ENCODE assay signal across 9 cellular contexts in genomic region chr6:88662163-88662580, GRCh38.
DNase-seq lines count a peak whose midpoint lies in the region; ATAC-seq and FAIRE-seq lines count a peak whose summit lies in the region.
"Had no signal": no experiment of that assay in that cellular context is flagged by ENCODE, and none has a peak within 500 bp of the region (broad histone marks: within the 10 kb centered on the region; RNA-seq: fewer than 3 reads in every experiment).

No MANE protein-coding gene starts in this region.

- ATAC-seq in GM19463 (IDR thresholded peaks at IDR 0.05; ENCODE audit: unreplicated experiment) (peak; percentile 83), HG03135 (IDR thresholded peaks at IDR 0.05; ENCODE audit: unreplicated experiment) (peak; percentile 62), HG03139 (IDR thresholded peaks at IDR 0.05; ENCODE audit: unreplicated experiment) (no peak), HG03025 (IDR thresholded peaks at IDR 0.05; ENCODE audit: low FRiP score, unreplicated experiment) (no peak)

- FAIRE-seq in RCC 7860 (lab: Jason Lieb, UNC) = peak; percentile 78

- DNase-seq in COR-L47 (lab: John Stamatoyannopoulos, UW) (peak; percentile 12), RCC 7860 (ENCODE audit: low spot score) (peak; percentile 73), NCI-H1694 treated with DMSO at 0.1 percent for 48 hours (lab: John Stamatoyannopoulos, UW) (no peak), NCI-H2107 (lab: John Stamatoyannopoulos, UW) (no peak)
- DNase-seq: immature natural killer cell had no signal

Comparison
In these comparisons a context has a peak if more than half of its experiments do, and no peak if none do; other contexts are left out.
1. DNase-seq: peak in COR-L47 (single experiment) and RCC 7860 (single experiment); none in NCI-H1694 treated with DMSO at 0.1 percent for 48 hours (single experiment) and NCI-H2107 (single experiment).
2. ATAC-seq: peak in GM19463 (single experiment) and HG03135 (single experiment); none in HG03139 (single experiment) and HG03025 (single experiment).